ENCODE assay signal across 9 cellular contexts in genomic region chr14:74942164-74942563, GRCh38. TPM values are rescaled to one million over a fixed set of nuclear protein-coding genes. Genes with fewer than 3 reads are reported as not detected.
DNase-seq lines count a peak whose midpoint lies in the region; ATAC-seq, FAIRE-seq and TF ChIP-seq lines count a peak whose summit lies in the region.
"Had no signal": no experiment of that assay in that cellular context is flagged by ENCODE, and none has a peak within 500 bp of the region (broad histone marks: within the 10 kb centered on the region; RNA-seq: fewer than 3 reads in every experiment).

No MANE protein-coding gene starts in this region.

- no peak for ATAC-seq in HepG2
- ATAC-seq in activated CD8-positive, alpha-beta T cell treated with anti-CD3 and anti-CD28 coated beads, Interleukin-2, amount 10 ng/mL, durations not matched to agents 7 days and 5 days, result no peak

- intact Hi-C loops in HepG2 (cut with micrococcal nuclease; ENCODE audit: unreplicated experiment) (no loop called here), ovary (cut with DNase I) (loop anchor here in 3 of 4 donors (10.0 kb wide), 2 partner anchors 143 to 363 kb away; no protein-coding TSS in a partner anchor)

- H2AFZ ChIP-seq in HepG2 (ENCODE audit: low read length), result no peak overlapping the region

- H3K4me1 ChIP-seq in liver (ENCODE audit: control insufficient read depth in 4 of 4, insufficient read depth in 4 of 4, low read length in 3 of 4) (peaks cover 0 to 19% (median 4%) of the 10 kb centered on the region in 4 donors), HepG2 (ENCODE audit: insufficient read depth, low read length) (peaks cover 31% of the 10 kb centered on the region), mucosa of rectum (ENCODE audit: control insufficient read depth in 2 of 2, insufficient read depth in 2 of 2, low read length in 2 of 2) (peaks cover 14 to 20% of the 10 kb centered on the region in 2 donors), ovary (ENCODE audit: insufficient read depth) (peaks cover 13% of the 10 kb centered on the region)

- 82% methylated on average over 11 of the region's 11 CpGs for WGBS in liver
- 90% methylated on average over 5 of the region's 11 CpGs for WGBS in HepG2 (ENCODE audit: low lambda C conversion rate)
- 82 to 92% (median 89%) methylated on average over 11 of the region's 11 CpGs for whole genome bisulfite sequencing in ovary, 3 donors

- no TSS peak for BruUV-seq in HepG2 (replicated peaks; lab: Mats Ljungman, UMichigan)

- TF ChIP-seq RAD21 in liver (IDR thresholded peaks at IDR 0.05) (no peak), HepG2 (CRISPR knock-in tag; IDR thresholded peaks at IDR 0.05) (no peak)

- CTCF ChIA-PET in HepG2 (lab: Yijun Ruan, JAX; ENCODE audit: low intra/inter-chr PET ratio, low total read pairs), result no interaction called here
- CTCF ChIA-PET in activated CD8-positive, alpha-beta T cell treated with anti-CD3 and anti-CD28 coated beads, Interleukin-2, amount 10 ng/mL, durations not matched to agents 7 days and 5 days (lab: Charles Lee), result interaction anchor here (1.0 to 5.8 kb wide), 8 partner anchors 13 to 146 kb away, joined by 3 to 23 read pairs (median 4); partner anchors contain the start of genes MLH3 and RPS6KL1

- peak overlapping the region; percentile 91 for H3K27ac Mint-ChIP-seq in activated CD8-positive, alpha-beta T cell treated with anti-CD3 and anti-CD28 coated beads, Interleukin-2, amount 10 ng/mL, durations not matched to agents 7 days and 5 days

- POLR2A ChIA-PET in HepG2 (lab: Yijun Ruan, JAX), result no interaction called here
- POLR2A ChIA-PET in activated CD8-positive, alpha-beta T cell treated with anti-CD3 and anti-CD28 coated beads, Interleukin-2, amount 10 ng/mL, durations not matched to agents 7 days and 5 days (lab: Charles Lee), result interaction anchor here (0.6 to 1.0 kb wide), 4 partner anchors 8 to 1932 kb away, joined by 3 read pairs; no protein-coding TSS in a partner anchor

- H3K36me3 ChIP-seq in liver (ENCODE audit: control insufficient read depth in 4 of 4, insufficient read depth in 3 of 4, low read depth in 1 of 4, low read length in 3 of 4) (no peaks in the 10 kb centered on the region), HepG2 (replicated peaks in 1 of 2; ENCODE audit: control insufficient read depth in 1 of 2, insufficient read depth in 2 of 2, low read length in 2 of 2) (peaks cover 9 to 28% of the 10 kb centered on the region in 2 experiments), mucosa of rectum (ENCODE audit: control insufficient read depth in 2 of 2, insufficient read depth in 2 of 2, low read length in 2 of 2) (no peaks in the 10 kb centered on the region), ovary (no peaks in the 10 kb centered on the region)

- no peak for TF ChIP-seq POLR2A in HepG2 (IDR thresholded peaks at IDR 0.05; ENCODE audit: insufficient read depth in 1 of 2, low read depth in 2 of 2, low read length in 2 of 2)
- no peak for TF ChIP-seq POLR2A in GM12891 (IDR thresholded peaks at IDR 0.05; ENCODE audit: low read depth, low read length)
- no peak for TF ChIP-seq POLR2A in ovary (IDR thresholded peaks at IDR 0.05)

- in situ Hi-C loops in HepG2 (cut with HindIII; ENCODE audit: extremely low pct_ligation_motif_present, low pct_unique_long_range_greater_than_20kb), result no loop called here

- H3K9me3 Mint-ChIP-seq in activated CD8-positive, alpha-beta T cell treated with anti-CD3 and anti-CD28 coated beads, Interleukin-2, amount 10 ng/mL, durations not matched to agents 7 days and 5 days (ENCODE audit: insufficient read depth), result no peaks in the 10 kb centered on the region

- DNase-seq in HepG2 (ENCODE audit: low spot score) (no peak), GM10266 (ENCODE audit: extremely low spot score) (no peak), GM12891 (ENCODE audit: insufficient read length, low spot score) (no peak), ovary (no peak), HuH-7.5 (ENCODE audit: low spot score) (no peak)
- no peak for DNase-seq in activated CD8-positive, alpha-beta T cell treated with anti-CD3 and anti-CD28 coated beads, Interleukin-2, amount 10 ng/mL, durations not matched to agents 7 days and 5 days
- DNase-seq: DND-41 had no signal

- FAIRE-seq in HepG2 (lab: Jason Lieb, UNC), result no peak
- FAIRE-seq in GM12891 (lab: Jason Lieb, UNC), result no peak

- H3K4me3 ChIP-seq in liver (ENCODE audit: low read depth in 1 of 3, low read length in 3 of 3), result no peak overlapping the region
- H3K4me3 ChIP-seq in HepG2 (replicated peaks in 1 of 3; ENCODE audit: insufficient read depth in 1 of 3, low read depth in 2 of 3, low read length in 3 of 3), result no peak overlapping the region
- no peak overlapping the region for H3K4me3 ChIP-seq in mucosa of rectum (ENCODE audit: low read length in 2 of 2)
- H3K4me3 ChIP-seq in ovary, result no peak overlapping the region

- H3K4me2 ChIP-seq in HepG2 (ENCODE audit: low read depth, low read length), result no peak overlapping the region

- H3K36me3 Mint-ChIP-seq in activated CD8-positive, alpha-beta T cell treated with anti-CD3 and anti-CD28 coated beads, Interleukin-2, amount 10 ng/mL, durations not matched to agents 7 days and 5 days (ENCODE audit: low read depth), result no peaks in the 10 kb centered on the region

- TF ChIP-seq CTCF in liver (IDR thresholded peaks at IDR 0.05; ENCODE audit: low read depth, low read length, missing input control) (no peak), HepG2 (CRISPR knock-in tag; IDR thresholded peaks at IDR 0.05) (no peak), GM10266 (IDR thresholded peaks at IDR 0.05; ENCODE audit: control insufficient read depth, insufficient read depth, low read depth, missing control alignments) (no peak), ovary (IDR thresholded peaks at IDR 0.05) (no peak)

- no peak overlapping the region for H3K9ac ChIP-seq in liver (ENCODE audit: low read depth in 1 of 2, low read length in 2 of 2)
- H3K9ac ChIP-seq in HepG2 (ENCODE audit: insufficient read depth, low read depth, low read length), result no peak overlapping the region
- peak overlapping the region; percentile 6 to 14 for H3K9ac ChIP-seq in mucosa of rectum (ENCODE audit: low read depth in 1 of 2, low read length in 2 of 2)

- no peaks in the 10 kb centered on the region for H3K27me3 Mint-ChIP-seq in activated CD8-positive, alpha-beta T cell treated with anti-CD3 and anti-CD28 coated beads, Interleukin-2, amount 10 ng/mL, durations not matched to agents 7 days and 5 days (ENCODE audit: low read depth)

- H4K20me1 ChIP-seq in HepG2 (ENCODE audit: insufficient read depth, low read length), result no peaks in the 10 kb centered on the region; the same call in 1 of the 2 replicates

- H3K4me3 Mint-ChIP-seq in activated CD8-positive, alpha-beta T cell treated with anti-CD3 and anti-CD28 coated beads, Interleukin-2, amount 10 ng/mL, durations not matched to agents 7 days and 5 days, result peak overlapping the region; percentile 70

- H3K79me2 ChIP-seq in HepG2 (ENCODE audit: insufficient read depth, low read length), result no peaks in the 10 kb centered on the region

- peaks cover 51% of the 10 kb centered on the region for H3K4me1 Mint-ChIP-seq in activated CD8-positive, alpha-beta T cell treated with anti-CD3 and anti-CD28 coated beads, Interleukin-2, amount 10 ng/mL, durations not matched to agents 7 days and 5 days (ENCODE audit: low read depth)

- TF ChIP-seq EP300 in HepG2 (IDR thresholded peaks at IDR 0.05; ENCODE audit: low read depth in 2 of 2, low read length in 2 of 2), result no peak
- no peak for TF ChIP-seq EP300 in HepG2 (CRISPR knock-in tag; IDR thresholded peaks at IDR 0.05; ENCODE audit: borderline replicate concordance)
- no peak for TF ChIP-seq EP300 in ovary (IDR thresholded peaks at IDR 0.05)

- H3K9me3 ChIP-seq in liver (ENCODE audit: control insufficient read depth in 4 of 4, low read length in 3 of 4), result no peaks in the 10 kb centered on the region
- H3K9me3 ChIP-seq in HepG2 (ENCODE audit: low read length), result no peaks in the 10 kb centered on the region
- H3K9me3 ChIP-seq in mucosa of rectum (ENCODE audit: control insufficient read depth in 2 of 2, low read length in 2 of 2), result no peaks in the 10 kb centered on the region
- no peaks in the 10 kb centered on the region for H3K9me3 ChIP-seq in ovary

- H3K27me3 ChIP-seq in liver (ENCODE audit: control insufficient read depth in 4 of 4, insufficient read depth in 4 of 4, low read length in 3 of 4) (no peaks in the 10 kb centered on the region), HepG2 (ENCODE audit: control insufficient read depth in 1 of 2, insufficient read depth in 2 of 2, low read length in 2 of 2) (no peaks in the 10 kb centered on the region), mucosa of rectum (ENCODE audit: control insufficient read depth in 2 of 2, insufficient read depth in 2 of 2, low read length in 2 of 2) (no peaks in the 10 kb centered on the region), ovary (no peaks in the 10 kb centered on the region)

- H3K27ac ChIP-seq in liver (ENCODE audit: low read depth in 1 of 2, low read length in 2 of 2) (peak overlapping the region; percentile 47 to 61), HepG2 (ENCODE audit: extremely low read length, insufficient read depth, low read length) (no peak overlapping the region), mucosa of rectum (ENCODE audit: low read depth in 2 of 2, low read length in 2 of 2) (peak overlapping the region; percentile 50 to 67), ovary (no peak overlapping the region)

RNA-seq across cellular contexts. Expression of gene PGF, which starts 13.2 kb away (rescaled TPM):
- 1 to 10 TPM in 1 of 2 donors, under 1 TPM in 1; 0.61 to 4.5 TPM for total RNA-seq in liver
- 1 to 10 TPM in 1 of 2 donors, under 1 TPM in 1; 0.90 to 2.8 TPM for polyA plus RNA-seq in liver
- 20.3 and 27.5 TPM in 2 replicates for total RNA-seq in HepG2 (2016; rRNA removed; fragmentation: Illumina TruSeq; extraction: Trizol)
- total RNA-seq in HepG2 (2016; cell fraction: cytosol; rRNA removed; fragmentation: Illumina TruSeq; extraction: Trizol; ENCODE audit: low read depth), result 13.0 and 16.2 TPM in 2 replicates
- 17.4 and 28.0 TPM in 2 replicates for total RNA-seq in HepG2 (2016; cell fraction: insoluble cytoplasmic fraction; rRNA removed; fragmentation: Illumina TruSeq; extraction: Trizol)
- total RNA-seq in HepG2 (2016; cell fraction: membrane; rRNA removed; fragmentation: Illumina TruSeq; extraction: Trizol), result 29.3 and 35.9 TPM in 2 replicates
- total RNA-seq in HepG2 (2016; cell fraction: nucleus; rRNA removed; fragmentation: Illumina TruSeq; extraction: Trizol), result 17.6 and 20.1 TPM in 2 replicates
- 10.7 and 15.9 TPM in 2 replicates for polyA plus RNA-seq in HepG2 (2011; rRNA removed)
- 10.4 and 12.8 TPM in 2 replicates for polyA plus RNA-seq in HepG2 (2011; cell fraction: cytosol; rRNA removed)
- polyA plus RNA-seq in HepG2 (2011; cell fraction: nucleus; rRNA removed), result 16.7 and 17.3 TPM in 2 replicates
- 12.1 and 22.6 TPM in 2 replicates for polyA plus RNA-seq in HepG2 (2012)
- 11.5 and 14.9 TPM in 2 replicates for polyA plus RNA-seq in HepG2 (2016; cell fraction: cytosol; fragmentation: Illumina TruSeq; extraction: Trizol; ENCODE audit: low read depth)
- polyA plus RNA-seq in HepG2 (2016; cell fraction: insoluble cytoplasmic fraction; fragmentation: Illumina TruSeq; extraction: Trizol; ENCODE audit: low read depth), result 21.6 and 21.8 TPM in 2 replicates
- 24.0 and 29.9 TPM in 2 replicates for polyA plus RNA-seq in HepG2 (2016; cell fraction: membrane; fragmentation: Illumina TruSeq; extraction: Trizol; ENCODE audit: low read depth)
- 31.6 and 33.1 TPM in 2 replicates for polyA plus RNA-seq in HepG2 (2016; cell fraction: nucleus; fragmentation: Illumina TruSeq; extraction: Trizol; ENCODE audit: insufficient read depth, low read depth)
- 0.12 and 15.6 TPM in 2 replicates for polyA minus RNA-seq in HepG2 (2011; rRNA and poly(A)+ RNA removed; ENCODE audit: low replicate concordance)
- 9.2 and 10.9 TPM in 2 replicates for polyA minus RNA-seq in HepG2 (2011; cell fraction: cytosol; rRNA and poly(A)+ RNA removed)
- polyA minus RNA-seq in HepG2 (2011; cell fraction: nucleus; rRNA and poly(A)+ RNA removed), result 12.9 and 21.1 TPM in 2 replicates
- total RNA-seq in activated CD8-positive, alpha-beta T cell treated with anti-CD3 and anti-CD28 coated beads, Interleukin-2, amount 10 ng/mL, durations not matched to agents 7 days and 5 days, result under 1 TPM in 1 of 2 experiments, not detected in 1; 0.21 TPM
- 3.9 TPM for polyA plus RNA-seq in GM12891 (2012; ENCODE audit: low read depth, missing spikeins)
- total RNA-seq in ovary, result 10 to 100 TPM in 1 of 7 donors, 1 to 10 TPM in 5, not detected in 1; 1.8 to 14.0 (median 3.1) TPM
- polyA plus RNA-seq in ovary, result 1 to 10 TPM; 4.5 to 5.7 TPM

RNA-seq across cellular contexts. Expression of gene RPS6KL1, which starts 19.1 kb away (rescaled TPM):
- 1 to 10 TPM; 5.8 to 5.9 TPM for total RNA-seq in liver
- 1 to 10 TPM; 1.1 to 1.9 TPM for polyA plus RNA-seq in liver
- total RNA-seq in HepG2 (2016; rRNA removed; fragmentation: Illumina TruSeq; extraction: Trizol), result 8.1 and 11.5 TPM in 2 replicates
- 2.4 and 2.7 TPM in 2 replicates for total RNA-seq in HepG2 (2016; cell fraction: cytosol; rRNA removed; fragmentation: Illumina TruSeq; extraction: Trizol; ENCODE audit: low read depth)
- total RNA-seq in HepG2 (2016; cell fraction: insoluble cytoplasmic fraction; rRNA removed; fragmentation: Illumina TruSeq; extraction: Trizol), result 5.4 and 11.9 TPM in 2 replicates
- 6.9 and 7.9 TPM in 2 replicates for total RNA-seq in HepG2 (2016; cell fraction: membrane; rRNA removed; fragmentation: Illumina TruSeq; extraction: Trizol)
- 12.4 and 16.2 TPM in 2 replicates for total RNA-seq in HepG2 (2016; cell fraction: nucleus; rRNA removed; fragmentation: Illumina TruSeq; extraction: Trizol)
- polyA plus RNA-seq in HepG2 (2011; rRNA removed), result 6.5 and 10.3 TPM in 2 replicates
- polyA plus RNA-seq in HepG2 (2011; cell fraction: cytosol; rRNA removed), result 3.2 and 3.9 TPM in 2 replicates
- polyA plus RNA-seq in HepG2 (2011; cell fraction: nucleus; rRNA removed), result 23.6 and 25.1 TPM in 2 replicates
- 4.9 and 11.7 TPM in 2 replicates for polyA plus RNA-seq in HepG2 (2012)
- 1.2 and 1.7 TPM in 2 replicates for polyA plus RNA-seq in HepG2 (2016; cell fraction: cytosol; fragmentation: Illumina TruSeq; extraction: Trizol; ENCODE audit: low read depth)
- polyA plus RNA-seq in HepG2 (2016; cell fraction: insoluble cytoplasmic fraction; fragmentation: Illumina TruSeq; extraction: Trizol; ENCODE audit: low read depth), result 3.7 and 6.7 TPM in 2 replicates
- polyA plus RNA-seq in HepG2 (2016; cell fraction: membrane; fragmentation: Illumina TruSeq; extraction: Trizol; ENCODE audit: low read depth), result 2.9 and 4.2 TPM in 2 replicates
- polyA plus RNA-seq in HepG2 (2016; cell fraction: nucleus; fragmentation: Illumina TruSeq; extraction: Trizol; ENCODE audit: insufficient read depth, low read depth), result 20.2 and 23.1 TPM in 2 replicates
- 8.7 and 18.6 TPM in 2 replicates for polyA minus RNA-seq in HepG2 (2011; rRNA and poly(A)+ RNA removed; ENCODE audit: low replicate concordance)
- 2.4 and 3.3 TPM in 2 replicates for polyA minus RNA-seq in HepG2 (2011; cell fraction: cytosol; rRNA and poly(A)+ RNA removed)
- 12.1 and 17.3 TPM in 2 replicates for polyA minus RNA-seq in HepG2 (2011; cell fraction: nucleus; rRNA and poly(A)+ RNA removed)
- total RNA-seq in activated CD8-positive, alpha-beta T cell treated with anti-CD3 and anti-CD28 coated beads, Interleukin-2, amount 10 ng/mL, durations not matched to agents 7 days and 5 days, result 1 to 10 TPM; 4.3 to 5.2 TPM
- polyA plus RNA-seq in GM12891 (2012; ENCODE audit: low read depth, missing spikeins), result 1.0 TPM
- total RNA-seq in ovary, result 1 to 10 TPM in 5 of 7 donors, under 1 TPM in 2; 0.24 to 3.0 (median 1.8) TPM
- 1 to 10 TPM in 1 of 2 donors, under 1 TPM in 1; 0.67 to 1.7 TPM for polyA plus RNA-seq in ovary

Comparison
In these comparisons a context has a peak if more than half of its experiments do, and no peak if none do; other contexts are left out.
1. H3K27ac ChIP-seq: peak in liver (2 of 2) and mucosa of rectum (2 of 2); none in HepG2 (single experiment) and ovary (0 of 2).
2. H3K9ac ChIP-seq: peak in mucosa of rectum (2 of 2); none in liver (0 of 2) and HepG2 (single experiment).